ENCODE assay signal across 1 cellular context in the genomic region with DNA sequence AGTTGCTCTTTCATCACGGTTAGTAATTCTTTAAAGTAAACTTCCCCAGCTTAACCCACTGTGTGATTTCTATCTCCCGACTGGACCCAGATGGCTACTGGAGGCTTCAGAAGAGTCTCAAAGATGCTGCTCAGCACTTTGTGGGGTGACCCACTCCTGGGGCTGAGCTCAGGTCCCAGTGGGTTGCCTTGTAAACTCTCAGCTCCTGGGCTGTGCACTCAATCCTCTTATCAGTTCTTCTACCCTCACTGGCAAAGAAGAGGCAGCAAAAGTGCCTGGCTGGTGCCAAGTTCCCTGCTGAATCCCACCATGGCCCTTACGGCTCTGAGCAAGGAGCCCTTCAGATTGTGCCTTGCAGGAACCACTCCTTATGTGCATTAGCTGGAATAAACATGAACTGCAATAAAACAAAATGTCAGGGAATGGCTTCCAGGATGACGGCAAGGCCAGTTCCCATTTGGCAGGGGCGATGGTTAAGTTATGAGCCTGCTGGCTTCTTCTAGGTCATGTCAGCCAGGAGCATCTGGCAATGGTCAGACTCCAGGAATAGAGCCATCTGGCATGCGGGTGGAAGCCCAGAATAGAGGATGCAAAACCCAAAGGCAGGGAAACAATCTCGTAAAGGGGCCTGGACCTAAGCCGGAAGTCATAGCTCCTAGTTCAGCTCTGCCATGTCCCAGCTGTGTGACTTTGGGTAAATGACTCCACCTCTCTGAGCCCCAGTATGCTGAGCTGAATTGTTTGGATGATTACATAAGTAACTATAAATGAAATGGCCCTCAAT.
TF ChIP-seq lines count a peak whose summit lies in the region.

No MANE protein-coding gene starts in this region.

TF ChIP-seq in GM23338, 12 proteins besides CTCF, POLR2A, EP300 and RAD21 (continued from another document):
- TF ChIP-seq, protein P1, sequence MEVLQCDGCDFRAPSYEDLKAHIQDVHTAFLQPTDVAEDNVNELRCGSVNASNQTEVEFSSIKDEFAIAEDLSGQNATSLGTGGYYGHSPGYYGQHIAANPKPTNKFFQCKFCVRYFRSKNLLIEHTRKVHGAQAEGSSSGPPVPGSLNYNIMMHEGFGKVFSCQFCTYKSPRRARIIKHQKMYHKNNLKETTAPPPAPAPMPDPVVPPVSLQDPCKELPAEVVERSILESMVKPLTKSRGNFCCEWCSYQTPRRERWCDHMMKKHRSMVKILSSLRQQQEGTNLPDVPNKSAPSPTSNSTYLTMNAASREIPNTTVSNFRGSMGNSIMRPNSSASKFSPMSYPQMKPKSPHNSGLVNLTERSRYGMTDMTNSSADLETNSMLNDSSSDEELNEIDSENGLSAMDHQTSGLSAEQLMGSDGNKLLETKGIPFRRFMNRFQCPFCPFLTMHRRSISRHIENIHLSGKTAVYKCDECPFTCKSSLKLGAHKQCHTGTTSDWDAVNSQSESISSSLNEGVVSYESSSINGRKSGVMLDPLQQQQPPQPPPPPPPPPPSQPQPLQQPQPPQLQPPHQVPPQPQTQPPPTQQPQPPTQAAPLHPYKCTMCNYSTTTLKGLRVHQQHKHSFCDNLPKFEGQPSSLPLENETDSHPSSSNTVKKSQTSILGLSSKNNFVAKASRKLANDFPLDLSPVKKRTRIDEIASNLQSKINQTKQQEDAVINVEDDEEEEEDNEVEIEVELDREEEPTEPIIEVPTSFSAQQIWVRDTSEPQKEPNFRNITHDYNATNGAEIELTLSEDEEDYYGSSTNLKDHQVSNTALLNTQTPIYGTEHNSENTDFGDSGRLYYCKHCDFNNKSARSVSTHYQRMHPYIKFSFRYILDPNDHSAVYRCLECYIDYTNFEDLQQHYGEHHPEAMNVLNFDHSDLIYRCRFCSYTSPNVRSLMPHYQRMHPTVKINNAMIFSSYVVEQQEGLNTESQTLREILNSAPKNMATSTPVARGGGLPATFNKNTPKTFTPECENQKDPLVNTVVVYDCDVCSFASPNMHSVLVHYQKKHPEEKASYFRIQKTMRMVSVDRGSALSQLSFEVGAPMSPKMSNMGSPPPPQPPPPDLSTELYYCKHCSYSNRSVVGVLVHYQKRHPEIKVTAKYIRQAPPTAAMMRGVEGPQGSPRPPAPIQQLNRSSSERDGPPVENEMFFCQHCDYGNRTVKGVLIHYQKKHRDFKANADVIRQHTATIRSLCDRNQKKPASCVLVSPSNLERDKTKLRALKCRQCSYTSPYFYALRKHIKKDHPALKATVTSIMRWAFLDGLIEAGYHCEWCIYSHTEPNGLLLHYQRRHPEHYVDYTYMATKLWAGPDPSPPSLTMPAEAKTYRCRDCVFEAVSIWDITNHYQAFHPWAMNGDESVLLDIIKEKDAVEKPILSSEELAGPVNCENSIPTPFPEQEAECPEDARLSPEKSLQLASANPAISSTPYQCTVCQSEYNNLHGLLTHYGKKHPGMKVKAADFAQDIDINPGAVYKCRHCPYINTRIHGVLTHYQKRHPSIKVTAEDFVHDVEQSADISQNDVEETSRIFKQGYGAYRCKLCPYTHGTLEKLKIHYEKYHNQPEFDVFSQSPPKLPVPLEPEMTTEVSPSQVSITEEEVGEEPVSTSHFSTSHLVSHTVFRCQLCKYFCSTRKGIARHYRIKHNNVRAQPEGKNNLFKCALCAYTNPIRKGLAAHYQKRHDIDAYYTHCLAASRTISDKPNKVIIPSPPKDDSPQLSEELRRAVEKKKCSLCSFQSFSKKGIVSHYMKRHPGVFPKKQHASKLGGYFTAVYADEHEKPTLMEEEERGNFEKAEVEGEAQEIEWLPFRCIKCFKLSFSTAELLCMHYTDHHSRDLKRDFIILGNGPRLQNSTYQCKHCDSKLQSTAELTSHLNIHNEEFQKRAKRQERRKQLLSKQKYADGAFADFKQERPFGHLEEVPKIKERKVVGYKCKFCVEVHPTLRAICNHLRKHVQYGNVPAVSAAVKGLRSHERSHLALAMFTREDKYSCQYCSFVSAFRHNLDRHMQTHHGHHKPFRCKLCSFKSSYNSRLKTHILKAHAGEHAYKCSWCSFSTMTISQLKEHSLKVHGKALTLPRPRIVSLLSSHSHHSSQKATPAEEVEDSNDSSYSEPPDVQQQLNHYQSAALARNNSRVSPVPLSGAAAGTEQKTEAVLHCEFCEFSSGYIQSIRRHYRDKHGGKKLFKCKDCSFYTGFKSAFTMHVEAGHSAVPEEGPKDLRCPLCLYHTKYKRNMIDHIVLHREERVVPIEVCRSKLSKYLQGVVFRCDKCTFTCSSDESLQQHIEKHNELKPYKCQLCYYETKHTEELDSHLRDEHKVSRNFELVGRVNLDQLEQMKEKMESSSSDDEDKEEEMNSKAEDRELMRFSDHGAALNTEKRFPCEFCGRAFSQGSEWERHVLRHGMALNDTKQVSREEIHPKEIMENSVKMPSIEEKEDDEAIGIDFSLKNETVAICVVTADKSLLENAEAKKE (CRISPR knock-in tag; IDR thresholded peaks at IDR 0.05), result no peak
